21 cellular contexts compared by ENCODE assay signal in the genomic region with DNA sequence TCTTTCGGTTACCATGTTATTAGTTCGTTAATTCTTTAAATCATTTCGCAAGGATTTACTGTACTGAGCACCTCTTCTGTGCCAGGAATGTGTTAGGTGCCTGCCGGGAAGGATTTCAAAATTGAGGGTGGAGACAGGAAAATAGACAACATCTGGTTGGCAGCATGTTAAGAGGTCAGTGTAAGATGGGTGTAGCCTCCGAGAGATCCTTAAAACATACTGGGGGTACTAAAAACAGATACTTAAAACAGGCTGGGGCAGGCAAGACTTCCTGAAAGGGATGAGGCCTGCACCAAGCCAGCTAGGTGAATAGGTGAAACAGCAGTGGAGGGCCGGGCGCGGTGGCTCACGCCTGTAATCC.
A peak's percentile ranks its signal among the peaks of the same experiment; 100 is the strongest.
DNase-seq lines count a peak whose midpoint lies in the region; ATAC-seq, FAIRE-seq and TF ChIP-seq lines count a peak whose summit lies in the region.
"Had no signal": no experiment of that assay in that cellular context is flagged by ENCODE, and none has a peak within 500 bp of the region (broad histone marks: within the 10 kb centered on the region; RNA-seq: fewer than 3 reads in every experiment).

No MANE protein-coding gene starts in this region.

- H3K4me3 ChIP-seq in GM23338 (no peak overlapping the region), bronchial epithelial cell (ENCODE audit: low read depth, low read length) (no peak overlapping the region), osteoblast (ENCODE audit: insufficient read depth, low read length) (no peak overlapping the region), sigmoid colon (no peak overlapping the region), foreskin fibroblast (ENCODE audit: low read depth in 1 of 2, low read length in 2 of 2) (no peak overlapping the region)
- H3K4me3 ChIP-seq: GM12878, PC-9 had no signal

- DNase-seq in GM23338 (ENCODE audit: low spot score), result no peak
- DNase-seq in bronchial epithelial cell (ENCODE audit: low read depth), result peak; percentile 74
- DNase-seq in foreskin keratinocyte, result peak; percentile 81 to 91
- peak; percentile 55 for DNase-seq in renal cortical epithelial cell (ENCODE audit: low read depth)
- DNase-seq in osteoblast (ENCODE audit: insufficient read length, low spot score, missing footprints), result no peak
- DNase-seq in sigmoid colon, result no peak
- no peak for DNase-seq in foreskin fibroblast
- DNase-seq: ACHN; CD4-positive, alpha-beta T cell; DMS79; HFFc6; Karpas-422; NCI-H1105 treated with DMSO at 0.1 percent for 48 hours; NCI-H187; NCI-H446; PC-9; Right ventricle myocardium superior had no signal

- TF ChIP-seq POLR2A in sigmoid colon (IDR thresholded peaks at IDR 0.05), result no peak

- ATAC-seq in GM23338, result no peak
- peak; percentile 46 for ATAC-seq in foreskin keratinocyte
- ATAC-seq: GM12878 had no signal

- H3K4me1 Mint-ChIP-seq in GM23338, result peaks cover 4% of the 10 kb centered on the region; the same call in 2 of the 3 replicates
- H3K4me1 Mint-ChIP-seq: B cell had no signal

- H3K27ac Mint-ChIP-seq in GM23338, result no peak overlapping the region
- H3K27ac Mint-ChIP-seq: B cell; CD4-positive, alpha-beta T cell; HFFc6 had no signal

- H3K9me3 Mint-ChIP-seq in GM23338, result no peaks in the 10 kb centered on the region
- H3K9me3 Mint-ChIP-seq: CD4-positive, alpha-beta T cell; HFFc6 had no signal

- no peak for TF ChIP-seq CTCF in GM23338 (conservative IDR thresholded peaks at IDR 0.05; ENCODE audit: low read depth in 2 of 2)
- no peak for TF ChIP-seq CTCF in bronchial epithelial cell (IDR thresholded peaks at IDR 0.05; ENCODE audit: insufficient read depth, low read length, severe bottlenecking)
- TF ChIP-seq CTCF in foreskin keratinocyte (conservative IDR thresholded peaks at IDR 0.05), result no peak
- no peak for TF ChIP-seq CTCF in osteoblast (IDR thresholded peaks at IDR 0.05; ENCODE audit: extremely low read depth, low read depth, low read length)
- TF ChIP-seq CTCF in sigmoid colon (IDR thresholded peaks at IDR 0.05), result no peak
- TF ChIP-seq CTCF in foreskin fibroblast (IDR thresholded peaks at IDR 0.05; ENCODE audit: low read depth, low read length), result no peak

- H3K79me2 ChIP-seq in GM23338 (replicated peaks; ENCODE audit: insufficient read depth) (no peaks in the 10 kb centered on the region), osteoblast (ENCODE audit: insufficient read depth, low read length) (no peaks in the 10 kb centered on the region)

- no peak overlapping the region for H3K27ac ChIP-seq in GM23338 (ENCODE audit: low read depth)
- peak overlapping the region; percentile 84 for H3K27ac ChIP-seq in foreskin keratinocyte
- H3K27ac ChIP-seq in osteoblast (ENCODE audit: low read depth, low read length), result no peak overlapping the region
- no peak overlapping the region for H3K27ac ChIP-seq in sigmoid colon
- H3K27ac ChIP-seq: PC-9 had no signal

- H3F3A ChIP-seq in GM23338 (replicated peaks; ENCODE audit: low read depth), result no peaks in the 10 kb centered on the region

- intact Hi-C loops in sigmoid colon (cut with DNase I), result no loop called here

- H3K9me3 ChIP-seq in osteoblast (ENCODE audit: low read depth, low read length) (no peaks in the 10 kb centered on the region), sigmoid colon (no peaks in the 10 kb centered on the region)

- H3K4me1 ChIP-seq in GM23338 (ENCODE audit: insufficient read depth) (no peaks in the 10 kb centered on the region), foreskin keratinocyte (peaks cover 13% of the 10 kb centered on the region), osteoblast (ENCODE audit: insufficient read depth, low read length) (no peaks in the 10 kb centered on the region), sigmoid colon (no peaks in the 10 kb centered on the region)

- WGBS in sigmoid colon, 2 donors, result 78 to 87% methylated on average over 6 to 9 of the region's 9 CpGs

- peak; percentile 13 for FAIRE-seq in bronchial epithelial cell (lab: Jason Lieb, UNC)
- FAIRE-seq: GM12878, GM18507, H1 had no signal

- H2AFZ ChIP-seq in GM23338 (peak overlapping the region; percentile 19; the same call in 1 of the 2 replicates), osteoblast (ENCODE audit: low read length) (no peak overlapping the region)
- H2AFZ ChIP-seq: PC-9 had no signal

- peaks cover 2% of the 10 kb centered on the region for H3K27me3 Mint-ChIP-seq in GM23338 (ENCODE audit: insufficient read depth, low read depth, poor library complexity)
- H3K27me3 Mint-ChIP-seq: B cell; CD4-positive, alpha-beta T cell had no signal

- H4K20me1 ChIP-seq in GM23338 (replicated peaks; ENCODE audit: insufficient read depth), result no peaks in the 10 kb centered on the region
- H4K20me1 ChIP-seq in osteoblast (ENCODE audit: insufficient read depth, low read length), result no peaks in the 10 kb centered on the region

- no peaks in the 10 kb centered on the region for H3K27me3 ChIP-seq in GM23338 (ENCODE audit: insufficient read depth)
- H3K27me3 ChIP-seq in bronchial epithelial cell (ENCODE audit: control insufficient read depth, insufficient read depth, low read length), result no peaks in the 10 kb centered on the region
- no peaks in the 10 kb centered on the region for H3K27me3 ChIP-seq in foreskin keratinocyte
- no peaks in the 10 kb centered on the region for H3K27me3 ChIP-seq in osteoblast (ENCODE audit: insufficient read depth, low read length)
- H3K27me3 ChIP-seq in sigmoid colon, result no peaks in the 10 kb centered on the region

- H3K4me2 ChIP-seq in GM23338, result no peak overlapping the region
- H3K4me2 ChIP-seq in osteoblast (ENCODE audit: insufficient read depth, low read length), result no peak overlapping the region
- H3K4me2 ChIP-seq: PC-9 had no signal

- H3K36me3 ChIP-seq in GM23338 (ENCODE audit: insufficient read depth) (no peaks in the 10 kb centered on the region), bronchial epithelial cell (ENCODE audit: control insufficient read depth, insufficient read depth, low read length) (no peaks in the 10 kb centered on the region), osteoblast (ENCODE audit: insufficient read depth, low read length) (no peaks in the 10 kb centered on the region), sigmoid colon (no peaks in the 10 kb centered on the region)

- TF ChIP-seq EP300 in sigmoid colon (IDR thresholded peaks at IDR 0.05), result no peak

- H3K4me3 Mint-ChIP-seq in GM23338, result no peak overlapping the region
- H3K4me3 Mint-ChIP-seq: B cell; CD4-positive, alpha-beta T cell; HFFc6 had no signal

- no peaks in the 10 kb centered on the region for H3K36me3 Mint-ChIP-seq in GM23338 (ENCODE audit: low read depth)

- H3K9me2 ChIP-seq in GM23338 (ENCODE audit: insufficient read depth), result no peaks in the 10 kb centered on the region

TF ChIP-seq in GM23338, 12 proteins besides CTCF, POLR2A, EP300 and RAD21:
- TF ChIP-seq STAT1 (IDR thresholded peaks at IDR 0.05; ENCODE audit: unreplicated experiment), result no peak

Comparison
In these comparisons a context has a peak if more than half of its experiments do, and no peak if none do; other contexts are left out.
1. DNase-seq: peak in bronchial epithelial cell (single experiment), foreskin keratinocyte (2 of 2) and renal cortical epithelial cell (single experiment); none in GM23338 (single experiment), osteoblast (single experiment), sigmoid colon (single experiment) and foreskin fibroblast (0 of 2).